In the genomic region with DNA sequence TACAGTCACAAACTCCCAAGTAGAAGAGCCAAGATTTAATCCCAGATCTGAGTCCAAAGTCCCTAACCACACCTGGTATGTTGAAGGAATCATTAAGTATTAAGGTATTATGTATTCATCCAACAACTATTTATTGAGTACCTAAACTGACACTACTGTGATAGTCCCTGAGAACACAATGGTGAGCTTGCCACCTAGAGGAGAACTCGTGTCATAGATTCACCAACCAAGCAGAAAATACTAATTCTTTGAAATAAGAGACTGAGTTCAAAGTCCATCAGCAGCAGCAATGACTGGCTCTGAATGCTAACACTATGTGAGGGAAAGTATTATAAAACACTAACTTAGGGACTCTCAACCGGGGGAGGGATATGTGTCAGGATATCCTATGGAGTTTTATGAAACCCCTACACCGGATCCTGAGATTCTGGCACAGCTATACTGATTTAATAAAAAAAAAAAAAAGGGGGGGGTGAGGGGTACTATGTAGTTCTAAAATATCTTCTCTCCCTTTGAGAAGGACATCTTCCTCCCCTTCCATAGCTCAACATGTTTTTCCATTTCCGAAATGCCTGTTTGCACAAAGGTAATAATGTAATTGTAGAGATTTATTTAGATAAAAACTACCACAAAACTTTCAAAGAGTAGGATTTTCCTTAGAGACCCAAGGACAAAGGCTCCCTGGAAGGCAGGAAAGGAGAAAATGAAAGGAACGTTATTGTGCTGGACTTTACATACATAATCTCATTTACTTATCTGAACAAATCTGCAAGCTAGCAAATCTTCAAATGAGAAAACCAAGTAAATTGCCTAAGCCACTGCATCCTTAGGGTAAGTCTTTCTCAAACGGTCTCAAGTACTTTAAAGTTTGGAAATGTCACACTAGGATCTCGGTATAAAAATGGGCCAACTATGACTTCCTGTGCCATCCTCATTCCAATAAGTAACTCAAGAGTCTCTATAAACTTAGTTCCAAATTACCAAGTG, we compare ENCODE assay signal across 8 cellular contexts. TPM values are rescaled to one million over a fixed set of nuclear protein-coding genes. Genes with fewer than 3 reads are reported as not detected.
A peak's percentile ranks its signal among the peaks of the same experiment; 100 is the strongest.
DNase-seq lines count a peak whose midpoint lies in the region; ATAC-seq and TF ChIP-seq lines count a peak whose summit lies in the region.

No MANE protein-coding gene starts in this region.

- peaks cover 30% of the 10 kb centered on the region for H3K4me1 ChIP-seq in rectal smooth muscle tissue (ENCODE audit: control insufficient read depth, insufficient read depth, low read length)

- H3K27me3 Mint-ChIP-seq in activated naive CD4-positive, alpha-beta T cell treated with anti-CD3 and anti-CD28 coated beads, Interleukin-2, amount 10 ng/mL, durations not matched to agents 7 days and 5 days: peaks cover 4% of the 10 kb centered on the region
- no peaks in the 10 kb centered on the region for H3K27me3 Mint-ChIP-seq in glutamatergic neuron (ENCODE audit: unreplicated experiment)

- peak overlapping the region; percentile 92 for H3K27ac Mint-ChIP-seq in activated naive CD4-positive, alpha-beta T cell treated with anti-CD3 and anti-CD28 coated beads, Interleukin-2, amount 10 ng/mL, durations not matched to agents 7 days and 5 days
- peak overlapping the region; percentile 95 for H3K27ac Mint-ChIP-seq in glutamatergic neuron (ENCODE audit: unreplicated experiment)

- TF ChIP-seq CTCF in GM10266 (IDR thresholded peaks at IDR 0.05; ENCODE audit: control insufficient read depth, insufficient read depth, low read depth, missing control alignments): peak; percentile 69
- TF ChIP-seq CTCF in glutamatergic neuron (IDR thresholded peaks at IDR 0.05; ENCODE audit: partially characterized antibody, unreplicated experiment): peak; percentile 70

- no peaks in the 10 kb centered on the region for H3K27me3 ChIP-seq in rectal smooth muscle tissue (ENCODE audit: control insufficient read depth, insufficient read depth, low read length)

- H3K27ac ChIP-seq in rectal smooth muscle tissue (ENCODE audit: low read depth, low read length): no peak overlapping the region

- H3K4me3 Mint-ChIP-seq in activated naive CD4-positive, alpha-beta T cell treated with anti-CD3 and anti-CD28 coated beads, Interleukin-2, amount 10 ng/mL, durations not matched to agents 7 days and 5 days: peak overlapping the region; percentile 95
- H3K4me3 Mint-ChIP-seq in glutamatergic neuron (ENCODE audit: unreplicated experiment): peak overlapping the region; percentile 93

- peak; percentile 51 for DNase-seq in AG08395 (ENCODE audit: low spot score)
- peak; percentile 62 for DNase-seq in GM10266 (ENCODE audit: extremely low spot score)
- peak; percentile 46 for DNase-seq in NCI-H226
- DNase-seq in activated naive CD4-positive, alpha-beta T cell treated with anti-CD3 and anti-CD28 coated beads, Interleukin-2, amount 10 ng/mL, durations not matched to agents 7 days and 5 days: peak; percentile 54
- no peak for DNase-seq in glutamatergic neuron

- H3K36me3 Mint-ChIP-seq in activated naive CD4-positive, alpha-beta T cell treated with anti-CD3 and anti-CD28 coated beads, Interleukin-2, amount 10 ng/mL, durations not matched to agents 7 days and 5 days: peaks cover 17% of the 10 kb centered on the region
- no peaks in the 10 kb centered on the region for H3K36me3 Mint-ChIP-seq in glutamatergic neuron (ENCODE audit: unreplicated experiment)

- peaks cover 68% of the 10 kb centered on the region for H3K4me1 Mint-ChIP-seq in activated naive CD4-positive, alpha-beta T cell treated with anti-CD3 and anti-CD28 coated beads, Interleukin-2, amount 10 ng/mL, durations not matched to agents 7 days and 5 days
- peaks cover 37% of the 10 kb centered on the region for H3K4me1 Mint-ChIP-seq in glutamatergic neuron (ENCODE audit: low read depth, unreplicated experiment)

- peak overlapping the region; percentile 97 for H3K4me3 ChIP-seq in rectal smooth muscle tissue (ENCODE audit: low read length)

- CTCF ChIA-PET in activated naive CD4-positive, alpha-beta T cell treated with anti-CD3 and anti-CD28 coated beads, Interleukin-2, amount 10 ng/mL, durations not matched to agents 7 days and 5 days (lab: Charles Lee): interaction anchor here (0.9 to 3.0 kb wide), 9 partner anchors 10 to 794 kb away, joined by 3 to 19 read pairs (median 5); no protein-coding TSS in a partner anchor

- ATAC-seq in HG02973 (IDR thresholded peaks at IDR 0.05; ENCODE audit: unreplicated experiment): peak; percentile 36
- no peak for ATAC-seq in GM19452 (IDR thresholded peaks at IDR 0.05; ENCODE audit: unreplicated experiment)

- H3K9me3 Mint-ChIP-seq in activated naive CD4-positive, alpha-beta T cell treated with anti-CD3 and anti-CD28 coated beads, Interleukin-2, amount 10 ng/mL, durations not matched to agents 7 days and 5 days: no peaks in the 10 kb centered on the region
- H3K9me3 Mint-ChIP-seq in glutamatergic neuron (ENCODE audit: unreplicated experiment): peaks cover 8% of the 10 kb centered on the region

- H3K36me3 ChIP-seq in rectal smooth muscle tissue (ENCODE audit: control insufficient read depth, insufficient read depth, low read length): no peaks in the 10 kb centered on the region

- H3K9ac ChIP-seq in rectal smooth muscle tissue (ENCODE audit: low read length): peak overlapping the region; percentile 95

RNA-seq across cellular contexts. Expression of a gene that starts 1.5 kb away (rescaled TPM):
- total RNA-seq in glutamatergic neuron (ENCODE audit: unreplicated experiment): 90.5 TPM

RNA-seq across cellular contexts. Expression of a gene that starts 17.2 kb away (rescaled TPM):
- total RNA-seq in glutamatergic neuron (ENCODE audit: unreplicated experiment): not detected

RNA-seq across cellular contexts. Expression of a gene that starts 56.6 kb away (rescaled TPM):
- total RNA-seq in glutamatergic neuron (ENCODE audit: unreplicated experiment): 56.0 TPM
